ENCODE assay signal across 7 cellular contexts in genomic region chr5:36152324-36153298, GRCh38. TPM values are rescaled to one million over a fixed set of nuclear protein-coding genes. Genes with fewer than 3 reads are reported as not detected.
DNase-seq lines count a peak whose midpoint lies in the region; ATAC-seq lines count a peak whose summit lies in the region.

No MANE protein-coding gene starts in this region.

- peak overlapping the region; percentile 82 for H3K4me3 ChIP-seq in mesodermal cell (ENCODE audit: extremely low read depth, insufficient read depth, low read length, poor library complexity, severe bottlenecking)

- H3K36me3 ChIP-seq in mesodermal cell (ENCODE audit: control insufficient read depth, insufficient read depth, low read length) = peaks cover 26% of the 10 kb centered on the region

- H3K4me1 ChIP-seq in mesodermal cell (ENCODE audit: control insufficient read depth, insufficient read depth, low read length, poor library complexity, severe bottlenecking) = peaks cover 24% of the 10 kb centered on the region

- no peaks in the 10 kb centered on the region for H3K9me3 ChIP-seq in mesodermal cell (ENCODE audit: control insufficient read depth, low read length)

- peak overlapping the region; percentile 59 for H3K27ac ChIP-seq in mesodermal cell (ENCODE audit: low read depth, low read length, severe bottlenecking)

- WGBS in mesodermal cell (ENCODE audit: insufficient coverage in 2 of 2), 2 experiments = 2 to 5% methylated on average over 16 to 21 of the region's 24 CpGs

- in situ Hi-C loops in G401 (cut with HindIII; ENCODE audit: low sequenced_read_pairs) = no loop called here

- DNase-seq in G401 (ENCODE audit: low spot score) (peak; percentile 51), OCI-M1 (lab: John Stamatoyannopoulos, UW) (peak; percentile 63), dermis blood vessel endothelial cell (peak; percentile 35)

- ATAC-seq in GM21786 (IDR thresholded peaks at IDR 0.05; ENCODE audit: unreplicated experiment) = peak; percentile 0
- no peak for ATAC-seq in GM21717 (IDR thresholded peaks at IDR 0.05; ENCODE audit: unreplicated experiment)
- no peak for ATAC-seq in HG02763 (IDR thresholded peaks at IDR 0.05; ENCODE audit: unreplicated experiment)

RNA-seq across cellular contexts. Expression of gene SKP2, which starts 0.7 kb away (rescaled TPM):
- 35.6 and 68.8 TPM in 2 replicates for total RNA-seq in G401 (2014; rRNA removed; shearing (Covaris generic))
- total RNA-seq in dermis blood vessel endothelial cell = 32.3 and 51.9 TPM in 2 replicates
- 42.5 TPM for polyA plus RNA-seq in mesodermal cell (2013, experiment 1 of 2)
- 45.5 TPM for polyA plus RNA-seq in mesodermal cell (2013, experiment 2 of 2)

RNA-seq across cellular contexts. Expression of gene LMBRD2, which starts 0.9 kb away (rescaled TPM):
- 2.8 and 14.2 TPM in 2 replicates for total RNA-seq in G401 (2014; rRNA removed; shearing (Covaris generic))
- 8.8 and 13.1 TPM in 2 replicates for total RNA-seq in dermis blood vessel endothelial cell
- 5.2 TPM for polyA plus RNA-seq in mesodermal cell (2013, experiment 1 of 2)
- polyA plus RNA-seq in mesodermal cell (2013, experiment 2 of 2) = 7.6 TPM
